16 cellular contexts compared by ENCODE assay signal in the genomic region with DNA sequence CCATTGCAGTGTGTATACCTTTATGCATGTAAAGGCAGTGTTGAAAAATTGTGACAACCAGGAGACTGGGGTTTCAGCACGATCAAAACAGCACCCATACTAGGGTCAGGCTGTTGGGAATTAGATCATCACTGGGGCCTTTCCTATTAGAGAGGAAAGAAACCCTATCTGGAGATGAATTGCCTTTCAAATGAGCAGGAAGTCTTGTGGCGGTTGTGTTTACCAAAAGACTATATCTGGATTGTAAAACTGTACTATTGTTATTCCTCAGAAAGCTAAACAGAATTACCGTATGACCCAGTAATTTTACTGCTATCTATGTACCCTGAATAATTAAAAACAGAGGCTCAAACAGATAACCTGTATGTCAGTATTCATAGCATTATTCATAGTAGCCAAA.
"Had no signal": no experiment of that assay in that cellular context is flagged by ENCODE, and none has a peak within 500 bp of the region (broad histone marks: within the 10 kb centered on the region; RNA-seq: fewer than 3 reads in every experiment).

No MANE protein-coding gene starts in this region.

- H3K4me3 ChIP-seq: prostate gland, right atrium auricular region, testis had no signal

- H3K27me3 ChIP-seq: right atrium auricular region, testis had no signal

- H3K27ac Mint-ChIP-seq: activated naive CD8-positive, alpha-beta T cell; activated T-helper 1 cell treated with anti-CD3 and anti-CD28 coated beads, Interleukin-12 subunit alpha, Interleukin-12 subunit beta, Interleukin-2, Interleukin-4 antibody, amounts not matched to agents 30 ng/mL and 10 ng/mL and 1 ng/mL, durations not matched to agents 14 hours and 24 hours and 36 hours; memory B cell; T-helper 2 cell treated with Interferon-gamma antibody and Interleukin-4, amounts not matched to agents 5 μg/mL and 100 μg/mL, for 36 hours; type B pancreatic cell had no signal

- H3K36me3 ChIP-seq: prostate gland, right atrium auricular region had no signal

- DNase-seq: activated CD4-positive, alpha-beta T cell treated with anti-CD3 and anti-CD28 coated beads, Interleukin-2, amount 50 U/mL, for 1 hour; activated CD8-positive, alpha-beta memory T cell treated with anti-CD3 and anti-CD28 coated beads for 24 hours; effector CD8-positive, alpha-beta T cell; foreskin fibroblast; naive thymus-derived CD8-positive, alpha-beta T cell; stimulated activated CD4-positive, alpha-beta T cell treated with anti-CD3 and anti-CD28 coated beads, Interleukin-15, amount 100 ng/mL, for 24 hours; stimulated activated CD4-positive, alpha-beta T cell treated with anti-CD3 and anti-CD28 coated beads, Interleukin-2, amount 100 ng/mL, for 48 hours; testis had no signal

- H3K27me3 Mint-ChIP-seq: activated naive CD8-positive, alpha-beta T cell; memory B cell; naive thymus-derived CD8-positive, alpha-beta T cell; type B pancreatic cell had no signal

- H3K4me1 ChIP-seq: testis had no signal

- ATAC-seq: activated CD4-positive, CD25-positive, alpha-beta regulatory T cell treated with anti-CD3 and anti-CD28 coated beads, Interleukin-2, amount 50 U/mL, for 24 hours; naive thymus-derived CD8-positive, alpha-beta T cell had no signal

- H3K4me3 Mint-ChIP-seq: activated naive CD8-positive, alpha-beta T cell; activated T-helper 1 cell treated with anti-CD3 and anti-CD28 coated beads, Interleukin-12 subunit alpha, Interleukin-12 subunit beta, Interleukin-2, Interleukin-4 antibody, amounts not matched to agents 30 ng/mL and 10 ng/mL and 1 ng/mL, durations not matched to agents 14 hours and 24 hours and 36 hours; memory B cell; naive thymus-derived CD8-positive, alpha-beta T cell; T-helper 2 cell treated with Interferon-gamma antibody and Interleukin-4, amounts not matched to agents 5 μg/mL and 100 μg/mL, for 36 hours; type B pancreatic cell had no signal

- H3K9me3 Mint-ChIP-seq: activated T-helper 1 cell treated with anti-CD3 and anti-CD28 coated beads, Interleukin-12 subunit alpha, Interleukin-12 subunit beta, Interleukin-2, Interleukin-4 antibody, amounts not matched to agents 30 ng/mL and 10 ng/mL and 1 ng/mL, durations not matched to agents 14 hours and 24 hours and 36 hours; memory B cell; naive thymus-derived CD8-positive, alpha-beta T cell; T-helper 2 cell treated with Interferon-gamma antibody and Interleukin-4, amounts not matched to agents 5 μg/mL and 100 μg/mL, for 36 hours; type B pancreatic cell had no signal

- H3K9me3 ChIP-seq: prostate gland, right atrium auricular region, testis had no signal
